ENCODE assay signal across 8 cellular contexts in the genomic region with DNA sequence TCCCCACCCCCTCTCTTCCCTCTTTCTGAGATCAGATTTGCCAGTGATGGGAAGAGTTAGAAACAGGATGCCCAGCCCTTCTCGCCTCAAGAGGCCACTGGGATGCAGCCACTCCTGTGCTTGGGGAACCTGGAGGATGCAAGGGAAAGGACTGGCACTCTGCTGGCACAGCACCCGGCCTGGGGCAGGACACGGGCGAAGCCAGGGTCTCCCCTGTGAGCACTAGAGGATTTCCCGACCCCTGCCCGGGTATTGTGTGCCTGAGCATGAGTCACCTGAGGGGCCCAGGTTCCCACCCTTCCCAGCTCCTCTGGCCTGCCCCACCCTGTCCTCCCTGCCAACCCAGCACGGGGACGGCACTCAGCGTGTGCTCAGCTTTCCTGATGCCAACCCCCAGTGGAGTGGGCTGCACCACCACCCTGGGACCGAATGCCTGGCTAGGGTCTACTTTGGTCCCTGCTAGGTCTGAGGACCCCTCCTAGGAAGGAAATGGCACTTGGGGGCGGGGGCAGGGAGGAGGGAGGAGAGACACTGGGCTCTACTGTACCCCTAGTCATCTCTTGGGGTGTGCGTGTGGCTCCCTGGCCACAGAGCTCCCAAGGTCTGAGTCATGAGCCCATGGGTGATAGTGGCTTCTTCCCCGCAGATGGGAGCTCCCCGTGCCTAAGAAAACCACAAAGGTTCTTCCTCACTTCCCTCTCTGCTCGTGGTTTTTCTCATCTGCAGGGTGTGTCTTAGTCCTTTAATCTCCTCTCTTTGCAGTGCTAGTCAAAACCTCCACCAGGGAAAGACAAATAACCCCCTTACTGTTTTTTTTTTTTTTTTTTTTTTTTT. TPM values are rescaled to one million over a fixed set of nuclear protein-coding genes. Genes with fewer than 3 reads are reported as not detected.
DNase-seq lines count a peak whose midpoint lies in the region; ATAC-seq and TF ChIP-seq lines count a peak whose summit lies in the region.

No MANE protein-coding gene starts in this region.

- H3K4me3 ChIP-seq in ACC112 (ENCODE audit: low read depth, low read length) (peak overlapping the region; percentile 65), Karpas-422 (ENCODE audit: low read length) (peak overlapping the region; percentile 75), colonic mucosa (no peak overlapping the region), stomach smooth muscle (ENCODE audit: low read length in 2 of 2) (peak overlapping the region; percentile 40 to 70)

- H3K4me1 Mint-ChIP-seq in naive B cell: peaks cover 14 to 22% (median 15%) of the 10 kb centered on the region in 3 donors

- peaks cover 11% of the 10 kb centered on the region; the same call in 1 of the 2 replicates for H3K36me3 ChIP-seq in ACC112 (ENCODE audit: insufficient read depth, low read length)
- no peaks in the 10 kb centered on the region for H3K36me3 ChIP-seq in Karpas-422 (ENCODE audit: insufficient read depth, low read length)
- peaks cover 11% of the 10 kb centered on the region for H3K36me3 ChIP-seq in colonic mucosa
- H3K36me3 ChIP-seq in stomach smooth muscle (ENCODE audit: control insufficient read depth in 2 of 2, insufficient read depth in 2 of 2, low read length in 2 of 2): peaks cover 10% of the 10 kb centered on the region in 2 donors

- H3K27me3 ChIP-seq in ACC112 (ENCODE audit: insufficient read depth, low read length): no peaks in the 10 kb centered on the region
- no peaks in the 10 kb centered on the region for H3K27me3 ChIP-seq in Karpas-422 (ENCODE audit: low read length)
- no peaks in the 10 kb centered on the region for H3K27me3 ChIP-seq in colonic mucosa
- no peaks in the 10 kb centered on the region for H3K27me3 ChIP-seq in stomach smooth muscle (ENCODE audit: control insufficient read depth in 1 of 2, insufficient read depth in 2 of 2, low read length in 2 of 2)

- ATAC-seq in GM19463 (IDR thresholded peaks at IDR 0.05; ENCODE audit: unreplicated experiment) (peak; percentile 46), naive B cell (ENCODE audit: low read depth in 2 of 2) (peak; percentile 40 to 44)

- peak overlapping the region in 5 of 6 donors; percentile 11 to 94 (median 44) for H3K27ac Mint-ChIP-seq in naive B cell

- H3K9ac ChIP-seq in Karpas-422 (ENCODE audit: low read length) (peak overlapping the region; percentile 77), colonic mucosa (ENCODE audit: low read depth in 2 of 2, low read length in 2 of 2) (peak overlapping the region; percentile 52 to 59), stomach smooth muscle (ENCODE audit: low read length in 2 of 2) (peak overlapping the region; percentile 57 to 74)

- H3K9me3 ChIP-seq in Karpas-422 (ENCODE audit: low read length) (no peaks in the 10 kb centered on the region), colonic mucosa (no peaks in the 10 kb centered on the region), stomach smooth muscle (ENCODE audit: control insufficient read depth in 2 of 2, low read length in 2 of 2) (no peaks in the 10 kb centered on the region)

- no peaks in the 10 kb centered on the region for H4K20me1 ChIP-seq in Karpas-422 (ENCODE audit: insufficient read depth, low read depth, low read length)

- no peaks in the 10 kb centered on the region for H3K9me3 Mint-ChIP-seq in naive B cell

- H3K36me3 Mint-ChIP-seq in naive B cell: no peaks in the 10 kb centered on the region

- H3K27ac ChIP-seq in ACC112 (ENCODE audit: low read depth, low read length): peak overlapping the region; percentile 99
- H3K27ac ChIP-seq in Karpas-422 (ENCODE audit: low read length): no peak overlapping the region
- peak overlapping the region; percentile 94 for H3K27ac ChIP-seq in colonic mucosa
- H3K27ac ChIP-seq in stomach smooth muscle (ENCODE audit: low read length): peak overlapping the region; percentile 100

- no peak overlapping the region for H2AFZ ChIP-seq in ACC112 (ENCODE audit: low read length, unreplicated experiment)
- H2AFZ ChIP-seq in Karpas-422 (ENCODE audit: low read length): no peak overlapping the region; the same call in 1 of the 2 replicates

- H3K79me2 ChIP-seq in ACC112 (ENCODE audit: control insufficient read depth, insufficient read depth, low read length, unreplicated experiment) (peaks cover 86% of the 10 kb centered on the region), Karpas-422 (ENCODE audit: low read length) (no peaks in the 10 kb centered on the region)

- intact Hi-C loops in colonic mucosa (cut with DNase I): no loop called here

- no peak overlapping the region for H3K4me3 Mint-ChIP-seq in naive B cell

- DNase-seq in Karpas-422 (peak; percentile 46), colonic mucosa (no peak), naive B cell (peak; percentile 39), NCI-H345 treated with DMSO at 0.1 percent for 48 hours (lab: John Stamatoyannopoulos, UW; ENCODE audit: unreplicated experiment) (no peak)
- peak; percentile 88 for DNase-seq in activated CD4-positive, alpha-beta T cell treated with anti-CD3 and anti-CD28 coated beads for 48 hours

- H3K4me1 ChIP-seq in ACC112 (ENCODE audit: control insufficient read depth, insufficient read depth, low read length, unreplicated experiment): peaks cover 77% of the 10 kb centered on the region
- H3K4me1 ChIP-seq in Karpas-422 (ENCODE audit: low read length): peaks cover 23% of the 10 kb centered on the region
- H3K4me1 ChIP-seq in colonic mucosa: peaks cover 65% of the 10 kb centered on the region
- H3K4me1 ChIP-seq in stomach smooth muscle (ENCODE audit: control insufficient read depth, insufficient read depth, low read length): peaks cover 88% of the 10 kb centered on the region

- H3K4me2 ChIP-seq in Karpas-422 (ENCODE audit: low read depth, low read length, poor library complexity, severe bottlenecking): peak overlapping the region; percentile 87

- H3K27me3 Mint-ChIP-seq in naive B cell: peaks cover 22 to 50% (median 25%) of the 10 kb centered on the region in 3 donors

- TF ChIP-seq CTCF in colonic mucosa (IDR thresholded peaks at IDR 0.05): no peak

- no peaks in the 10 kb centered on the region for H3K9me2 ChIP-seq in Karpas-422 (replicated peaks; ENCODE audit: insufficient read depth, low read length)

RNA-seq across cellular contexts. Expression of gene LMNA, which starts 12.4 kb away (rescaled TPM):
- total RNA-seq in Karpas-422 (2014; rRNA removed; shearing (Covaris generic); ENCODE audit: low replicate concordance): 27.5 and 41.6 TPM in 2 replicates
- 100 to 1,000 TPM; 414 to 610 TPM for total RNA-seq in colonic mucosa
- 1 to 10 TPM in 4 of 6 donors, under 1 TPM in 2; 0.33 to 3.0 (median 1.4) TPM for polyA plus RNA-seq in naive B cell (ENCODE audit: low read depth in 6 of 6)

RNA-seq across cellular contexts. Expression of gene SEMA4A, which starts 26.5 kb away (rescaled TPM):
- total RNA-seq in Karpas-422 (2014; rRNA removed; shearing (Covaris generic); ENCODE audit: low replicate concordance): 46.7 and 66.7 TPM in 2 replicates
- total RNA-seq in colonic mucosa: 1 to 10 TPM; 4.5 to 5.6 TPM
- 10 to 100 TPM; 23.3 to 37.3 (median 29.5) TPM for polyA plus RNA-seq in naive B cell (ENCODE audit: low read depth in 6 of 6)

RNA-seq across cellular contexts. Expression of gene MEX3A, which starts 44.7 kb away (rescaled TPM):
- total RNA-seq in Karpas-422 (2014; rRNA removed; shearing (Covaris generic); ENCODE audit: low replicate concordance): 2.3 and 2.5 TPM in 2 replicates
- total RNA-seq in colonic mucosa: 1 to 10 TPM; 1.6 to 3.7 TPM
- polyA plus RNA-seq in naive B cell (ENCODE audit: low read depth in 6 of 6): under 1 TPM in 2 of 6 donors, not detected in 4; 0.05 to 0.13 TPM

Comparison
In these comparisons a context has a peak if more than half of its experiments do, and no peak if none do; other contexts are left out.
1. DNase-seq: peak in Karpas-422 (single experiment), activated CD4-positive, alpha-beta T cell treated with anti-CD3 and anti-CD28 coated beads for 48 hours (single experiment) and naive B cell (single experiment); none in colonic mucosa (single experiment) and NCI-H345 treated with DMSO at 0.1 percent for 48 hours (single experiment).
2. Peak in every context shown above with its lines, with median percentiles within 50 percentile points of each other: H3K9ac ChIP-seq.